In the genomic region with DNA sequence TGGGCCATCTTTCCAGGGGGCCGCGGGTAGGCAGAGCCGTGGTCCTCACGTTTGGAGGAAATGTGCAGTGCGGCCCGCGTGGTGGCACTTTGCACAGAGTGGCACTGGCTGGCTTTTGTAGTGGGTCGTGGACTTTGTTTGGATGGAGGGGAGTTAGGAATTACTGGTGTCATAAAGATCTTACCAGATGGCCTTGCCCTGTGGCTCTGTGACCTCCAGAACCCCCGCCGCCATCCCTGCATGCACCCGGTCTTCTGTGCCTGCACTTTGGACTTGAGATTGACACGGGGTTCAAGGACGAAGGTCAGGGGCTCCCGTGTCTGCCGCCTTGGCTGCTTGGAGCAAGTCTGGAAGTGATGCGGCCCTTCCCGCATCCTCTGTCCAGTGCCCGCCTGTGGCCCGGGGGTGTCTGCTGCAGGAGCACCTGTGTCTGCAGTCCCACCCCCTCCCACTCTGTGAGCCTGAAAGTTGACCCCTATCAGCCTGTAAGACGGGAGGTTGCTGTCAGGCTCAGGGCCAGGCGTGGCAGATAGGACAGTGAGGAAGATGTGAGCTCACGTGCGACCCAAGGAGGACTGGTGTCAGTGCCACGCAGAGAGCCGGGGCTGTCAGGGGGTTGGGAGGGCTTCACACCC, we compare ENCODE assay signal across 9 cellular contexts. TPM values are rescaled to one million over a fixed set of nuclear protein-coding genes. Genes with fewer than 3 reads are reported as not detected.
DNase-seq lines count a peak whose midpoint lies in the region; ATAC-seq, FAIRE-seq and TF ChIP-seq lines count a peak whose summit lies in the region.
"Had no signal": no experiment of that assay in that cellular context is flagged by ENCODE, and none has a peak within 500 bp of the region (broad histone marks: within the 10 kb centered on the region; RNA-seq: fewer than 3 reads in every experiment).

No MANE protein-coding gene starts in this region.

- TF ChIP-seq POLR2A in tibial nerve (IDR thresholded peaks at IDR 0.05): no peak

- H3K27ac ChIP-seq in mesodermal cell (ENCODE audit: low read depth, low read length, severe bottlenecking) (no peak overlapping the region), tibial nerve (peak overlapping the region; percentile 62 to 88 (median 87))

- no peak for TF ChIP-seq EP300 in tibial nerve (IDR thresholded peaks at IDR 0.05)

- H3K36me3 Mint-ChIP-seq in activated T-cell treated with anti-CD3 and anti-CD28 coated beads, Interleukin-2, amount 50 U/mL, for 72 hours (ENCODE audit: insufficient read depth in 2 of 2): peaks cover 0 to 1% of the 10 kb centered on the region in 2 donors

- H3K4me1 ChIP-seq in mesodermal cell (ENCODE audit: control insufficient read depth, insufficient read depth, low read length, poor library complexity, severe bottlenecking) (peaks cover 18% of the 10 kb centered on the region), tibial nerve (peaks cover 0 to 69% (median 54%) of the 10 kb centered on the region in 4 donors)

- H3K4me3 ChIP-seq in cardiac fibroblast (replicated peaks in 1 of 2; ENCODE audit: low read depth in 2 of 2, low read length in 2 of 2) (peak overlapping the region; percentile 97 to 98), mesodermal cell (ENCODE audit: extremely low read depth, insufficient read depth, low read length, poor library complexity, severe bottlenecking) (peak overlapping the region; percentile 85), tibial nerve (peak overlapping the region; percentile 88 to 99 (median 92))

- 74% methylated on average over 19 to 22 of the region's 25 CpGs for WGBS in mesodermal cell (ENCODE audit: insufficient coverage in 2 of 2), 2 experiments
- WGBS in tibial nerve, 2 donors: 32 to 45% methylated on average over 20 to 24 of the region's 25 CpGs

- peaks cover 22% of the 10 kb centered on the region for H3K4me1 Mint-ChIP-seq in activated T-cell treated with anti-CD3 and anti-CD28 coated beads, Interleukin-2, amount 50 U/mL, for 72 hours (ENCODE audit: low read depth)

- H3K36me3 ChIP-seq in mesodermal cell (ENCODE audit: control insufficient read depth, insufficient read depth, low read length): no peaks in the 10 kb centered on the region
- H3K36me3 ChIP-seq in tibial nerve: no peaks in the 10 kb centered on the region

- H3K27me3 Mint-ChIP-seq in activated T-cell treated with anti-CD3 and anti-CD28 coated beads, Interleukin-2, amount 50 U/mL, for 72 hours (ENCODE audit: low read depth): no peaks in the 10 kb centered on the region

- H3K27me3 ChIP-seq in tibial nerve: no peaks in the 10 kb centered on the region

- no peaks in the 10 kb centered on the region for H3K9me3 ChIP-seq in mesodermal cell (ENCODE audit: control insufficient read depth, low read length)
- H3K9me3 ChIP-seq in tibial nerve: no peaks in the 10 kb centered on the region

- no peaks in the 10 kb centered on the region for H3K9me3 Mint-ChIP-seq in activated T-cell treated with anti-CD3 and anti-CD28 coated beads, Interleukin-2, amount 50 U/mL, for 72 hours

- no peak for DNase-seq in activated T-cell treated with anti-CD3 and anti-CD28 coated beads, Interleukin-2, amount 50 U/mL, for 72 hours
- DNase-seq in activated T-cell treated with anti-CD3 and anti-CD28 coated beads, Interleukin-2, amount 50 U/mL, for 48 hours: no peak
- DNase-seq in cardiac fibroblast (ENCODE audit: low read depth in 2 of 2) (no peak), tibial nerve (ENCODE audit: low spot score in 2 of 2) (no peak), AG20443 (ENCODE audit: low spot score) (no peak), frontal cortex (ENCODE audit: low spot score in 2 of 2) (no peak)
- DNase-seq in NK-92 treated with Interleukin-12 subunit alpha and Interleukin-12 subunit beta, amount 100 ng/mL, for 24 hours (lab: John Stamatoyannopoulos, UW): no peak
- DNase-seq: NCI-H2029 had no signal

- no peak overlapping the region for H3K27ac Mint-ChIP-seq in activated T-cell treated with anti-CD3 and anti-CD28 coated beads, Interleukin-2, amount 50 U/mL, for 72 hours

- FAIRE-seq in frontal cortex (lab: Jason Lieb, UNC): no peak

- TF ChIP-seq CTCF in cardiac fibroblast (IDR thresholded peaks at IDR 0.05; ENCODE audit: low read depth, low read length): no peak
- no peak for TF ChIP-seq CTCF in tibial nerve (IDR thresholded peaks at IDR 0.05)

- ATAC-seq in activated T-cell treated with anti-CD3 and anti-CD28 coated beads, Interleukin-2, amount 50 U/mL, for 72 hours (replicated peaks in 1 of 2): no peak

- peak overlapping the region; percentile 85 to 89 for H3K4me3 Mint-ChIP-seq in activated T-cell treated with anti-CD3 and anti-CD28 coated beads, Interleukin-2, amount 50 U/mL, for 72 hours

RNA-seq across cellular contexts. Expression of a gene that starts 2.2 kb away (rescaled TPM):
- 1 to 10 TPM; 7.7 to 8.4 TPM for total RNA-seq in activated T-cell treated with anti-CD3 and anti-CD28 coated beads, Interleukin-2, amount 50 U/mL, for 72 hours
- polyA plus RNA-seq in mesodermal cell (2013, experiment 1 of 2): 23.3 TPM
- polyA plus RNA-seq in mesodermal cell (2013, experiment 2 of 2): 19.4 TPM
- total RNA-seq in tibial nerve (100 to 1,000 TPM in 3 of 4 donors, 10 to 100 TPM in 1; 65.1 to 114 (median 107) TPM), frontal cortex (48.1 TPM)

RNA-seq across cellular contexts. Expression of a gene that starts 34.1 kb away (rescaled TPM):
- total RNA-seq in activated T-cell treated with anti-CD3 and anti-CD28 coated beads, Interleukin-2, amount 50 U/mL, for 72 hours: 100 to 1,000 TPM; 286 to 349 TPM
- polyA plus RNA-seq in mesodermal cell (2013, experiment 1 of 2): 258 TPM
- polyA plus RNA-seq in mesodermal cell (2013, experiment 2 of 2): 274 TPM
- total RNA-seq in tibial nerve (1,000 to 10,000 TPM in 1 of 4 donors, 100 to 1,000 TPM in 3; 449 to 1,111 (median 479) TPM), frontal cortex (97.4 TPM)

RNA-seq across cellular contexts. Expression of a gene that starts 39.4 kb away (rescaled TPM):
- 10 to 100 TPM; 32.8 to 66.5 TPM for total RNA-seq in activated T-cell treated with anti-CD3 and anti-CD28 coated beads, Interleukin-2, amount 50 U/mL, for 72 hours
- not detected for polyA plus RNA-seq in mesodermal cell (2013, experiment 1 of 2)
- not detected for polyA plus RNA-seq in mesodermal cell (2013, experiment 2 of 2)
- total RNA-seq in tibial nerve (10 to 100 TPM in 2 of 4 donors, 1 to 10 TPM in 2; 3.8 to 22.5 (median 7.8) TPM), frontal cortex (0.82 TPM)
